In the genomic region with DNA sequence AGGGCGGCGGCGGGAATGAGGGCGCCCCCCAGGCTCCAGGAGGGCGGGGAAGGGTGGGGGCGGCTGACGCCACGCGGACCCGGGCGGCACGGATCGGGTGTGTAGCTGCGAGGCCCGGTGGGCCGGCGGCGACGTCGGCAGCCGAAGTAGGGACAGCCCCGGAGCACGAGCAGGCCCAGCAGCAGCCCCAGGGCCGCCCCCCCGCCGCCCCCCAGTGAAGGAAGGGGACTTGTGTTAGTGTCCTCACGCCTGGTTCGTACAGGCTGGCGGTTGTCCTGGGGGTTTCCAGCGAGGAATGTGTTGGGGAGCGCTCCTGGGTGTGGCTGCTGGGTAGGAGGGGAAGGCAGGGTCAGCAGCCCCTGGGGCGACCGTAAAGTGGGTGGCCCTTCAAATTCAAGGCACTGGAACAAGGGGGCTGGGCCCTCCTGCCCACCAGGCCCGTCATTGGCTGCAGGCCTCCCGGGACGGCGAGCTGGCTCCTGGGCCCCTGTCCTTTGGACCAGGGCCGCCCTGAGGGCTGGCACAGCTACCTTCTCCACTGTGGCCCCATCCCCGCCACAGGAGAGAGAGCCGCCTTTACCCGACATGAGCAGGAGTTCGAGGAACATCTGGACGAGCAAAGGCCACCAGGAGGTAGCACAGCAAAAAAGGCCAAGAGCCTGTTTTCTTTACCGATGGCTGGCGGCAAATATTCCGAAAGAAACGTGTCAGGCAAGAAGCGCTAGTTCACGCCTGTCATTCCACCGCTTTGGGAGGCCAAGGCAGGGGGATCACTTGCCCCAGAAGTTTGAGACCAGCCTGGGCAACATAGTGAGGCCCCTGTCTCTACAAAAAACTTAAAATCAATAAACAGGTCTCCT, we compare ENCODE assay signal across 8 cellular contexts. TPM values are rescaled to one million over a fixed set of nuclear protein-coding genes. Genes with fewer than 3 reads are reported as not detected.
DNase-seq lines count a peak whose midpoint lies in the region; ATAC-seq and TF ChIP-seq lines count a peak whose summit lies in the region.

No MANE protein-coding gene starts in this region.

- in situ Hi-C loops in astrocyte of the spinal cord (cut with HindIII; ENCODE audit: low sequenced_read_pairs): no loop called here

- peak overlapping the region; percentile 20 to 86 (median 66) for H3K27ac Mint-ChIP-seq in immature natural killer cell
- H3K27ac Mint-ChIP-seq in stimulated activated memory B cell treated with anti-CD40 and anti-IgM and Interleukin-4, amounts not matched to agents 10 μg/mL and 1 μg/mL and 100 μg/mL, for 72 hours: peak overlapping the region; percentile 79

- H3K9me3 Mint-ChIP-seq in immature natural killer cell: no peaks in the 10 kb centered on the region
- H3K9me3 Mint-ChIP-seq in stimulated activated memory B cell treated with anti-CD40 and anti-IgM and Interleukin-4, amounts not matched to agents 10 μg/mL and 1 μg/mL and 100 μg/mL, for 72 hours: no peaks in the 10 kb centered on the region

- TF ChIP-seq CTCF in astrocyte of the spinal cord (IDR thresholded peaks at IDR 0.05; ENCODE audit: low read depth, low read length): no peak

- H3K27me3 ChIP-seq in MG63: no peaks in the 10 kb centered on the region

- H3K9me3 ChIP-seq in MG63: no peaks in the 10 kb centered on the region

- H3K4me3 ChIP-seq in MG63: peak overlapping the region; percentile 92
- H3K4me3 ChIP-seq in astrocyte of the spinal cord (ENCODE audit: low read depth, low read length): peak overlapping the region; percentile 48

- peaks cover 5 to 8% of the 10 kb centered on the region in 2 donors for H3K4me1 Mint-ChIP-seq in immature natural killer cell
- H3K4me1 Mint-ChIP-seq in stimulated activated memory B cell treated with anti-CD40 and anti-IgM and Interleukin-4, amounts not matched to agents 10 μg/mL and 1 μg/mL and 100 μg/mL, for 72 hours: peaks cover 13% of the 10 kb centered on the region

- H3K36me3 Mint-ChIP-seq in immature natural killer cell: no peaks in the 10 kb centered on the region
- H3K36me3 Mint-ChIP-seq in stimulated activated memory B cell treated with anti-CD40 and anti-IgM and Interleukin-4, amounts not matched to agents 10 μg/mL and 1 μg/mL and 100 μg/mL, for 72 hours: no peaks in the 10 kb centered on the region

- peak; percentile 4 for ATAC-seq in GM18508 (IDR thresholded peaks at IDR 0.05; ENCODE audit: insufficient read depth, unreplicated experiment)
- peak; percentile 2 for ATAC-seq in stimulated activated memory B cell treated with anti-CD40 and anti-IgM and Interleukin-4, amounts not matched to agents 10 μg/mL and 1 μg/mL and 100 μg/mL, for 72 hours
- no peak for ATAC-seq in HG03571 (IDR thresholded peaks at IDR 0.05; ENCODE audit: unreplicated experiment)

- H3K27me3 Mint-ChIP-seq in immature natural killer cell (ENCODE audit: low read depth in 3 of 3): peaks cover 3 to 13% (median 5%) of the 10 kb centered on the region in 3 donors
- H3K27me3 Mint-ChIP-seq in stimulated activated memory B cell treated with anti-CD40 and anti-IgM and Interleukin-4, amounts not matched to agents 10 μg/mL and 1 μg/mL and 100 μg/mL, for 72 hours: peaks cover 1% of the 10 kb centered on the region

- peaks cover 34% of the 10 kb centered on the region for H3K36me3 ChIP-seq in MG63

- DNase-seq in A172 (ENCODE audit: low spot score): peak; percentile 53
- DNase-seq in MG63: peak; percentile 83
- DNase-seq in astrocyte of the spinal cord (ENCODE audit: low read depth, low spot score): peak; percentile 27
- peak in 1 of 3 donors; percentile 27 for DNase-seq in immature natural killer cell
- no peak for DNase-seq in amniotic stem cell (lab: John Stamatoyannopoulos, UW)

- H3K4me3 Mint-ChIP-seq in immature natural killer cell: peak overlapping the region; percentile 40 to 82 (median 60)
- H3K4me3 Mint-ChIP-seq in stimulated activated memory B cell treated with anti-CD40 and anti-IgM and Interleukin-4, amounts not matched to agents 10 μg/mL and 1 μg/mL and 100 μg/mL, for 72 hours: peak overlapping the region; percentile 83

RNA-seq across cellular contexts. Expression of a gene that starts 0.8 kb away (rescaled TPM):
- 70.4 and 81.1 TPM in 2 replicates for total RNA-seq in A172 (2014; rRNA removed; shearing (Covaris generic))
- 62.5 and 78.4 TPM in 2 replicates for total RNA-seq in MG63 (2014; rRNA removed; shearing (Covaris generic); ENCODE audit: low replicate concordance)
- polyA plus RNA-seq in immature natural killer cell: 10 to 100 TPM; 44.3 to 78.6 (median 44.6) TPM

RNA-seq across cellular contexts. Expression of a gene that starts 24.4 kb away (rescaled TPM):
- 34.2 and 41.6 TPM in 2 replicates for total RNA-seq in A172 (2014; rRNA removed; shearing (Covaris generic))
- 13.4 and 22.4 TPM in 2 replicates for total RNA-seq in MG63 (2014; rRNA removed; shearing (Covaris generic); ENCODE audit: low replicate concordance)
- polyA plus RNA-seq in immature natural killer cell: 1 to 10 TPM; 2.1 to 6.2 (median 2.8) TPM
